ENCODE assay signal across 8 cellular contexts in the genomic region with DNA sequence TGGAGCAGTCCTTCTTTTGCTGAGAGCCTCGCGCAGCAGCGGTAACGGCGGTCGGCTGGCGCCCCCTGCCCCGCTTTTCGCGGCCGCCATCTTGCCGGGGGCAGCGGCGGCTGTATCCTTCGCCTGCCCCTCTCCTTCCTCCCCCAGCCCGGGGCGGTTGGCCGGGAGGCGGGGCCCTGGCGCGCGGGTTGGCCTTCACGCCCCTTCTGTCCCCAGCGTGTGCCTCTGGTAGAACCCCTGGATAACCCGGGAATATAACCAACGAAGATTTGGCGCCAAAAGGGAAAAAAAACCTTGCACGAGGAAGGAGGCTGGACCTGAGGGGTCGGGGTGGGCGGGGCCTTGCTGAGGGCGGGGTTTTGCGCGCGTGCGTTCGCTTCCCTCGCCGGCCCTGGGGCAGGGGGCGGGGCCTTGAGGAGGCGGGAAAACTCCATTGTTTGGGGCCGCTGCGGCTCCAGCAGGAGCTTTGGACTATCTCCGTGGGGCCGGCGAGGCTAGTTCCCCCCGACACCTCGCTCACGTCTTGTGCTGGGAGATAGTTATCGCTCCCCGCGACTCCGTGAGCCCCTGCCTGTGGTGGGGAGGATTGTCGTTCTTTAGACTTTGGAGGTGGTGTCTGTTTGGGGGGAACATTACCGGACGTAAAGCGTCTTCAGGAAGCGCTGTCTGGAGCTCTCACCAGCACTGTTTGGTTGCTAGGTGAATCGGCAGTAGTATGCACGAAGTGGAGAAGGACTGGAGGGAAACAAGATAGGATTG. TPM values are rescaled to one million over a fixed set of nuclear protein-coding genes. Genes with fewer than 3 reads are reported as not detected.
DNase-seq lines count a peak whose midpoint lies in the region; ATAC-seq lines count a peak whose summit lies in the region.

No MANE protein-coding gene starts in this region.

- ATAC-seq in GM18870 (IDR thresholded peaks at IDR 0.05; ENCODE audit: unreplicated experiment) (peak; percentile 11), HG03342 (IDR thresholded peaks at IDR 0.05; ENCODE audit: unreplicated experiment) (peak; percentile 26)

- DNase-seq in 8988T (peak; percentile 49), NCI-H460 (ENCODE audit: extremely low read depth, low read depth) (peak; percentile 74), cerebellum (ENCODE audit: low spot score) (peak; percentile 93), kidney glomerular epithelial cell (lab: John Stamatoyannopoulos, UW) (peak; percentile 78)
- peak; percentile 75 for DNase-seq in activated CD4-positive, alpha-beta T cell treated with anti-CD3 and anti-CD28 coated beads for 1 hour
- DNase-seq in stimulated activated CD4-positive, alpha-beta T cell treated with anti-CD3 and anti-CD28 coated beads, Interleukin-15, amount 100 ng/mL, for 24 hours, result peak; percentile 93

RNA-seq across cellular contexts. Expression of gene NASP, which starts 0.7 kb away (rescaled TPM):
- total RNA-seq in NCI-H460 (2014; rRNA removed; shearing (Covaris generic)), result 49.8 and 67.3 TPM in 2 replicates
- polyA plus RNA-seq in NCI-H460 (2014; cell fraction: nucleus; rRNA removed), result 140 and 194 TPM in 2 replicates
- 122 TPM for total RNA-seq in cerebellum

RNA-seq across cellular contexts. Expression of gene AKR1A1, which starts 33.9 kb away (rescaled TPM):
- 85.0 and 95.1 TPM in 2 replicates for total RNA-seq in NCI-H460 (2014; rRNA removed; shearing (Covaris generic))
- polyA plus RNA-seq in NCI-H460 (2014; cell fraction: nucleus; rRNA removed), result 123 and 148 TPM in 2 replicates
- 47.0 TPM for total RNA-seq in cerebellum

RNA-seq across cellular contexts. Expression of gene CCDC17, which starts 39.3 kb away (rescaled TPM):
- 1.0 and 1.2 TPM in 2 replicates for total RNA-seq in NCI-H460 (2014; rRNA removed; shearing (Covaris generic))
- 0.38 and 1.5 TPM in 2 replicates for polyA plus RNA-seq in NCI-H460 (2014; cell fraction: nucleus; rRNA removed)
- 1.00 TPM for total RNA-seq in cerebellum

Comparison
In these comparisons a context has a peak if more than half of its experiments do, and no peak if none do; other contexts are left out.
1. Peak in every context shown above with its lines: DNase-seq and ATAC-seq.